Comparison of ENCODE assay signal across 19 cellular contexts in genomic region chr13:91778123-91778522, GRCh38.
A peak's percentile ranks its signal among the peaks of the same experiment; 100 is the strongest.
DNase-seq lines count a peak whose midpoint lies in the region; ATAC-seq and TF ChIP-seq lines count a peak whose summit lies in the region.
"Had no signal": no experiment of that assay in that cellular context is flagged by ENCODE, and none has a peak within 500 bp of the region (broad histone marks: within the 10 kb centered on the region; RNA-seq: fewer than 3 reads in every experiment).

No MANE protein-coding gene starts in this region.

- no peaks in the 10 kb centered on the region for H4K20me1 ChIP-seq in GM23338 (replicated peaks; ENCODE audit: insufficient read depth)

- no peaks in the 10 kb centered on the region for H3K36me3 ChIP-seq in ACC112 (ENCODE audit: insufficient read depth, low read length)
- H3K36me3 ChIP-seq in GM23338 (ENCODE audit: insufficient read depth) = no peaks in the 10 kb centered on the region
- no peaks in the 10 kb centered on the region for H3K36me3 ChIP-seq in MG63
- H3K36me3 ChIP-seq: BE2C had no signal

- H3K4me3 ChIP-seq in ACC112 (ENCODE audit: low read depth, low read length) = peak overlapping the region; percentile 29
- H3K4me3 ChIP-seq in GM23338 = no peak overlapping the region
- peak overlapping the region; percentile 20 for H3K4me3 ChIP-seq in MG63

- H3F3A ChIP-seq in GM23338 (replicated peaks; ENCODE audit: low read depth) = no peaks in the 10 kb centered on the region

- ATAC-seq in GM23338 (no peak), HG03045 (IDR thresholded peaks at IDR 0.05; ENCODE audit: unreplicated experiment) (no peak), HG02981 (IDR thresholded peaks at IDR 0.05; ENCODE audit: unreplicated experiment) (no peak)

- H3K9me3 Mint-ChIP-seq in GM23338 = no peaks in the 10 kb centered on the region

- H3K27ac ChIP-seq in ACC112 (ENCODE audit: low read depth, low read length) (no peak overlapping the region), GM23338 (ENCODE audit: low read depth) (no peak overlapping the region)

- H2AFZ ChIP-seq in ACC112 (ENCODE audit: low read length, unreplicated experiment) = peak overlapping the region; percentile 1
- peak overlapping the region; percentile 25; the same call in 1 of the 2 replicates for H2AFZ ChIP-seq in GM23338

- H3K27me3 ChIP-seq in ACC112 (ENCODE audit: insufficient read depth, low read length) (no peaks in the 10 kb centered on the region), GM23338 (ENCODE audit: insufficient read depth) (no peaks in the 10 kb centered on the region), MG63 (no peaks in the 10 kb centered on the region)
- H3K27me3 ChIP-seq: BE2C had no signal

- no peak for TF ChIP-seq CTCF in GM23338 (conservative IDR thresholded peaks at IDR 0.05; ENCODE audit: low read depth in 2 of 2)

- H3K4me2 ChIP-seq in GM23338 = no peak overlapping the region

- H3K4me3 Mint-ChIP-seq in GM23338 = no peak overlapping the region
- H3K4me3 Mint-ChIP-seq: CD4-positive, CD25-positive, alpha-beta regulatory T cell had no signal

- H3K27ac Mint-ChIP-seq in GM23338 = no peak overlapping the region

- H3K4me1 Mint-ChIP-seq in GM23338 = peaks cover 33% of the 10 kb centered on the region
- H3K4me1 Mint-ChIP-seq: CD4-positive, CD25-positive, alpha-beta regulatory T cell had no signal

- no peaks in the 10 kb centered on the region for H3K9me3 ChIP-seq in MG63
- H3K9me3 ChIP-seq: BE2C had no signal

- H3K27me3 Mint-ChIP-seq in GM23338 (ENCODE audit: insufficient read depth, low read depth, poor library complexity) = no peaks in the 10 kb centered on the region
- H3K27me3 Mint-ChIP-seq: CD4-positive, CD25-positive, alpha-beta regulatory T cell had no signal

- H3K36me3 Mint-ChIP-seq in GM23338 (ENCODE audit: low read depth) = no peaks in the 10 kb centered on the region
- H3K36me3 Mint-ChIP-seq: CD4-positive, CD25-positive, alpha-beta regulatory T cell had no signal

- H3K4me1 ChIP-seq in ACC112 (ENCODE audit: control insufficient read depth, insufficient read depth, low read length, unreplicated experiment) (no peaks in the 10 kb centered on the region), GM23338 (ENCODE audit: insufficient read depth) (peaks cover 24% of the 10 kb centered on the region)

- DNase-seq in GM23338 (ENCODE audit: low spot score) = no peak
- no peak for DNase-seq in MG63
- DNase-seq in RPMI8226 = peak; percentile 9
- DNase-seq in iPS-NIHi11 (ENCODE audit: low spot score) = no peak
- DNase-seq in ACHN = no peak
- DNase-seq: BE2C; CD4-positive, CD25-positive, alpha-beta regulatory T cell; DMS79; KG1; NCI-H1417; NCI-H1694 treated with DMSO at 0.1 percent for 48 hours; NCI-H2081 treated with DMSO at 0.1 percent for 48 hours; NCI-H446; NCI-H526; SIG-M5; T-helper 1 cell had no signal

- H3K79me2 ChIP-seq in ACC112 (ENCODE audit: control insufficient read depth, insufficient read depth, low read length, unreplicated experiment) (no peaks in the 10 kb centered on the region), GM23338 (replicated peaks; ENCODE audit: insufficient read depth) (no peaks in the 10 kb centered on the region)

- H3K9me2 ChIP-seq in GM23338 (ENCODE audit: insufficient read depth) = peaks cover 4% of the 10 kb centered on the region; the same call in 1 of the 2 replicates

- in situ Hi-C loops in ACHN (cut with HindIII; ENCODE audit: low pct_ligation_motif_present, low pct_unique_long_range_greater_than_20kb, low sequenced_read_pairs) = no loop called here

TF ChIP-seq in GM23338, 12 proteins besides CTCF, POLR2A, EP300 and RAD21:
- no peak for TF ChIP-seq ETS1 (IDR thresholded peaks at IDR 0.05)
